1 cellular context compared by ENCODE assay signal in the genomic region with DNA sequence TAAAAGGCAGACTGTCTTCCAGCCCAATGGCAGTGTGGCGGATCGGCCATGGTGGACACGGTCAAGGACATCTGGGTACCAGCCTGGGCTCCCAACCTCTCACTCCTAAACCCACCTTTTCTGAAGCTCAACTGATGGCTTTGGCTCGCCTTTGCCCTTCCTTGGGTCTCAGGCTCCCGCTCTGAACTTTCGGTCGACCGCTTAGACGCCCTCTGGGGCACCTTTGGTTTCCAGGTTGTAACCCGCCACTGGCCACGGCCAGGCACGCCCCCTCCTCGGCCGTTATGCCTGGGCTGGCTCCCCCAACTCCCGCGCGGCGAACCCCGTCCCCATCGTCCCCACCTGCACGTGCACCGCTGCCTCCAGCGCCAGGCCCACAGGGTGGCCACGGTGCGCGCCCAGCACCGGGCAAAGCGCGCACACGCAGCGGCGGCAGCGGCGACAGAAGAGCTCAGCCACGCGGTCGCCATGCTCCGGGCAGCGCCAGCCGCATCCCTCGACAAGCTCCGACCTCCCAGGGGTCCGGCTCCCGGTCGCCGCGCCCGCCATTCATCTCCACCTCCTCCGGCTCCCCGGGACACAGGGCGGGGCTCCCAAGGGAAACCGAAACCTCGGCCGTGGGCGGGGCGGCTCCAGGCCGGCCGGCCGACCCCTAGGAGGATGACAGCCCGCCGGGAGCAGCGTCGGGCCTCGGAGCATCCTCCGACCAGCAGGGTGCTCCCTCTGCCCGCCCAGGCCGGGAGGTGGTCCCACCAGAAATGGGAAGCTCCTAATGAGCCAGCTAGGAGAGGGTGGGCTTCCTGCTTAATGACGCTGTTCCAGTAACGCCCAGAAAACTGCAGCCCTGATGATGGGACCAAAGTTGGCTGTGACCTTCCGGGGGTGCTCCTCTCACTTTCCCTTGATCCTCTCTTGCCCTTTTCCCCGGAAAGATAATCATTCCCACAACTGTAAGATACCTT.
TF ChIP-seq lines count a peak whose summit lies in the region.

Gene TRIM14, minus strand, starts transcription at position 583 of the 962 bp plus-strand sequence. Its CDS starts 34 bp downstream, at position 549.

TF ChIP-seq in HEK293, 187 proteins besides CTCF, POLR2A, EP300 and RAD21 (continued from another document and continues in another):
- TF ChIP-seq ZNF18 (tag by site-specific recombination; IDR thresholded peaks at IDR 0.05) = no peak
- no peak for TF ChIP-seq SCRT1 (tag by site-specific recombination; IDR thresholded peaks at IDR 0.05; ENCODE audit: borderline replicate concordance)
- no peak for TF ChIP-seq ZNF837 (tag by site-specific recombination; IDR thresholded peaks at IDR 0.05)
- TF ChIP-seq, protein P1, sequence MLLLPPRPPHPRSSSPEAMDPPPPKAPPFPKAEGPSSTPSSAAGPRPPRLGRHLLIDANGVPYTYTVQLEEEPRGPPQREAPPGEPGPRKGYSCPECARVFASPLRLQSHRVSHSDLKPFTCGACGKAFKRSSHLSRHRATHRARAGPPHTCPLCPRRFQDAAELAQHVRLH (tag by site-specific recombination; IDR thresholded peaks at IDR 0.05) = no peak
- TF ChIP-seq, protein P2, sequence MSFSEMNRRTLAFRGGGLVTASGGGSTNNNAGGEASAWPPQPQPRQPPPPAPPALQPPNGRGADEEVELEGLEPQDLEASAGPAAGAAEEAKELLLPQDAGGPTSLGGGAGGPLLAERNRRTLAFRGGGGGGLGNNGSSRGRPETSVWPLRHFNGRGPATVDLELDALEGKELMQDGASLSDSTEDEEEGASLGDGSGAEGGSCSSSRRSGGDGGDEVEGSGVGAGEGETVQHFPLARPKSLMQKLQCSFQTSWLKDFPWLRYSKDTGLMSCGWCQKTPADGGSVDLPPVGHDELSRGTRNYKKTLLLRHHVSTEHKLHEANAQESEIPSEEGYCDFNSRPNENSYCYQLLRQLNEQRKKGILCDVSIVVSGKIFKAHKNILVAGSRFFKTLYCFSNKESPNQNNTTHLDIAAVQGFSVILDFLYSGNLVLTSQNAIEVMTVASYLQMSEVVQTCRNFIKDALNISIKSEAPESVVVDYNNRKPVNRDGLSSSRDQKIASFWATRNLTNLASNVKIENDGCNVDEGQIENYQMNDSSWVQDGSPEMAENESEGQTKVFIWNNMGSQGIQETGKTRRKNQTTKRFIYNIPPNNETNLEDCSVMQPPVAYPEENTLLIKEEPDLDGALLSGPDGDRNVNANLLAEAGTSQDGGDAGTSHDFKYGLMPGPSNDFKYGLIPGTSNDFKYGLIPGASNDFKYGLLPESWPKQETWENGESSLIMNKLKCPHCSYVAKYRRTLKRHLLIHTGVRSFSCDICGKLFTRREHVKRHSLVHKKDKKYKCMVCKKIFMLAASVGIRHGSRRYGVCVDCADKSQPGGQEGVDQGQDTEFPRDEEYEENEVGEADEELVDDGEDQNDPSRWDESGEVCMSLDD (tag by site-specific recombination; IDR thresholded peaks at IDR 0.05) = no peak
- TF ChIP-seq ZNF37A (tag by site-specific recombination; IDR thresholded peaks at IDR 0.05) = no peak
- TF ChIP-seq ZNF639 (tag by site-specific recombination; IDR thresholded peaks at IDR 0.05) = no peak
- TF ChIP-seq ZNF302 (tag by site-specific recombination; IDR thresholded peaks at IDR 0.05; ENCODE audit: low read depth) = no peak
- TF ChIP-seq ZNF184 (tag by site-specific recombination; IDR thresholded peaks at IDR 0.05) = no peak
- no peak for TF ChIP-seq ZNF621 (tag by site-specific recombination; IDR thresholded peaks at IDR 0.05)
- no peak for TF ChIP-seq ZNF138 (tag by site-specific recombination; IDR thresholded peaks at IDR 0.05; ENCODE audit: borderline replicate concordance)
- TF ChIP-seq, protein P3, sequence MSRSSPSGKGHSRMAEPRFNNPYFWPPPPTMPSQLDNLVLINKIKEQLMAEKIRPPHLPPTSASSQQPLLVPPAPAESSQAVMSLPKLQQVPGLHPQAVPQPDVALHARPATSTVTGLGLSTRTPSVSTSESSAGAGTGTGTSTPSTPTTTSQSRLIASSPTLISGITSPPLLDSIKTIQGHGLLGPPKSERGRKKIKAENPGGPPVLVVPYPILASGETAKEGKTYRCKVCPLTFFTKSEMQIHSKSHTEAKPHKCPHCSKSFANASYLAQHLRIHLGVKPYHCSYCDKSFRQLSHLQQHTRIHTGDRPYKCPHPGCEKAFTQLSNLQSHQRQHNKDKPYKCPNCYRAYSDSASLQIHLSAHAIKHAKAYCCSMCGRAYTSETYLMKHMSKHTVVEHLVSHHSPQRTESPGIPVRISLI (tag by site-specific recombination; IDR thresholded peaks at IDR 0.05) = no peak
- no peak for TF ChIP-seq ZNF645 (tag by site-specific recombination; IDR thresholded peaks at IDR 0.05)
- TF ChIP-seq ZNF558 (tag by site-specific recombination; IDR thresholded peaks at IDR 0.05) = no peak
- peak; percentile 80 for TF ChIP-seq ZIC2 (tag by site-specific recombination; IDR thresholded peaks at IDR 0.05)
- no peak for TF ChIP-seq ZNF19 (tag by site-specific recombination; IDR thresholded peaks at IDR 0.05; ENCODE audit: low read depth)
- TF ChIP-seq ZNF433 (tag by site-specific recombination; IDR thresholded peaks at IDR 0.05; ENCODE audit: low read depth) = no peak
- no peak for TF ChIP-seq AEBP2 (tag by site-specific recombination; IDR thresholded peaks at IDR 0.05; ENCODE audit: borderline replicate concordance)
- TF ChIP-seq ZNF404 (tag by site-specific recombination; IDR thresholded peaks at IDR 0.05) = no peak
- no peak for TF ChIP-seq ZNF670 (tag by site-specific recombination; IDR thresholded peaks at IDR 0.05; ENCODE audit: low read depth)
- TF ChIP-seq ZBTB21 (tag by site-specific recombination; IDR thresholded peaks at IDR 0.05) = no peak
- peak; percentile 29; the same call in 1 of the 2 replicates for TF ChIP-seq KLF7 (tag by site-specific recombination; IDR thresholded peaks at IDR 0.05; ENCODE audit: borderline replicate concordance)
- TF ChIP-seq MYNN (tag by site-specific recombination; IDR thresholded peaks at IDR 0.05; ENCODE audit: borderline replicate concordance) = no peak
- TF ChIP-seq OVOL3 (tag by site-specific recombination; IDR thresholded peaks at IDR 0.05) = no peak
- no peak for TF ChIP-seq ZNF510 (tag by site-specific recombination; IDR thresholded peaks at IDR 0.05; ENCODE audit: insufficient replicate concordance)
- TF ChIP-seq, protein P4, sequence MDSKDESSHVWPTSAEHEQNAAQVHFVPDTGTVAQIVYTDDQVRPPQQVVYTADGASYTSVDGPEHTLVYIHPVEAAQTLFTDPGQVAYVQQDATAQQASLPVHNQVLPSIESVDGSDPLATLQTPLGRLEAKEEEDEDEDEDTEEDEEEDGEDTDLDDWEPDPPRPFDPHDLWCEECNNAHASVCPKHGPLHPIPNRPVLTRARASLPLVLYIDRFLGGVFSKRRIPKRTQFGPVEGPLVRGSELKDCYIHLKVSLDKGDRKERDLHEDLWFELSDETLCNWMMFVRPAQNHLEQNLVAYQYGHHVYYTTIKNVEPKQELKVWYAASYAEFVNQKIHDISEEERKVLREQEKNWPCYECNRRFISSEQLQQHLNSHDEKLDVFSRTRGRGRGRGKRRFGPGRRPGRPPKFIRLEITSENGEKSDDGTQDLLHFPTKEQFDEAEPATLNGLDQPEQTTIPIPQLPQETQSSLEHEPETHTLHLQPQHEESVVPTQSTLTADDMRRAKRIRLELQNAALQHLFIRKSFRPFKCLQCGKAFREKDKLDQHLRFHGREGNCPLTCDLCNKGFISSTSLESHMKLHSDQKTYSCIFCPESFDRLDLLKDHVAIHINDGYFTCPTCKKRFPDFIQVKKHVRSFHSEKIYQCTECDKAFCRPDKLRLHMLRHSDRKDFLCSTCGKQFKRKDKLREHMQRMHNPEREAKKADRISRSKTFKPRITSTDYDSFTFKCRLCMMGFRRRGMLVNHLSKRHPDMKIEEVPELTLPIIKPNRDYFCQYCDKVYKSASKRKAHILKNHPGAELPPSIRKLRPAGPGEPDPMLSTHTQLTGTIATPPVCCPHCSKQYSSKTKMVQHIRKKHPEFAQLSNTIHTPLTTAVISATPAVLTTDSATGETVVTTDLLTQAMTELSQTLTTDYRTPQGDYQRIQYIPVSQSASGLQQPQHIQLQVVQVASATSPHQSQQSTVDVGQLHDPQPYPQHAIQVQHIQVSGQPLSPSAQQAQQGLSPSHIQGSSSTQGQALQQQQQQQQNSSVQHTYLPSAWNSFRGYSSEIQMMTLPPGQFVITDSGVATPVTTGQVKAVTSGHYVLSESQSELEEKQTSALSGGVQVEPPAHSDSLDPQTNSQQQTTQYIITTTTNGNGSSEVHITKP (tag by site-specific recombination; IDR thresholded peaks at IDR 0.05) = peak; percentile 79
- TF ChIP-seq KLF10 (tag by site-specific recombination; IDR thresholded peaks at IDR 0.05) = no peak
- no peak for TF ChIP-seq PRDM6 (tag by site-specific recombination; IDR thresholded peaks at IDR 0.05)
- peak; percentile 73 for TF ChIP-seq ZBTB20 (tag by site-specific recombination; IDR thresholded peaks at IDR 0.05)
- peak; percentile 65; the same call in 1 of the 2 replicates for TF ChIP-seq YY1 (tag by site-specific recombination; IDR thresholded peaks at IDR 0.05)
- peak; percentile 80 for TF ChIP-seq YY2 (tag by site-specific recombination; IDR thresholded peaks at IDR 0.05)
- TF ChIP-seq ZNF121 (tag by site-specific recombination; IDR thresholded peaks at IDR 0.05) = no peak
- TF ChIP-seq ZNF202 (tag by site-specific recombination; IDR thresholded peaks at IDR 0.05; ENCODE audit: borderline replicate concordance) = no peak
- TF ChIP-seq ATF2 (tag by site-specific recombination; IDR thresholded peaks at IDR 0.05; ENCODE audit: low read depth) = no peak
- TF ChIP-seq, protein P5, sequence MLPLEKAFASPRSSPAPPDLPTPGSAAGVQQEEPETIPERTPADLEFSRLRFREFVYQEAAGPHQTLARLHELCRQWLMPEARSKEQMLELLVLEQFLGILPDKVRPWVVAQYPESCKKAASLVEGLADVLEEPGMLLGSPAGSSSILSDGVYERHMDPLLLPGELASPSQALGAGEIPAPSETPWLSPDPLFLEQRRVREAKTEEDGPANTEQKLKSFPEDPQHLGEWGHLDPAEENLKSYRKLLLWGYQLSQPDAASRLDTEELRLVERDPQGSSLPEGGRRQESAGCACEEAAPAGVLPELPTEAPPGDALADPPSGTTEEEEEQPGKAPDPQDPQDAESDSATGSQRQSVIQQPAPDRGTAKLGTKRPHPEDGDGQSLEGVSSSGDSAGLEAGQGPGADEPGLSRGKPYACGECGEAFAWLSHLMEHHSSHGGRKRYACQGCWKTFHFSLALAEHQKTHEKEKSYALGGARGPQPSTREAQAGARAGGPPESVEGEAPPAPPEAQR (tag by site-specific recombination; IDR thresholded peaks at IDR 0.05) = no peak
